Comparison of ENCODE assay signal across 22 cellular contexts in genomic region chr15:45407786-45408185, GRCh38. TPM values are rescaled to one million over a fixed set of nuclear protein-coding genes. Genes with fewer than 3 reads are reported as not detected.
A peak's percentile ranks its signal among the peaks of the same experiment; 100 is the strongest.
DNase-seq lines count a peak whose midpoint lies in the region; ATAC-seq, FAIRE-seq and TF ChIP-seq lines count a peak whose summit lies in the region.
"Had no signal": no experiment of that assay in that cellular context is flagged by ENCODE, and none has a peak within 500 bp of the region (broad histone marks: within the 10 kb centered on the region; RNA-seq: fewer than 3 reads in every experiment).

No MANE protein-coding gene starts in this region.

- H4K91ac ChIP-seq in IMR-90 (ENCODE audit: insufficient read depth, low read depth, low read length), result no peak overlapping the region

- no peak overlapping the region for H3K18ac ChIP-seq in IMR-90 (ENCODE audit: low read depth, low read length)

- TF ChIP-seq RAD21 in A549 (conservative IDR thresholded peaks at IDR 0.05 in 1 of 2, IDR thresholded peaks at IDR 0.05 in 1 of 2), result no peak
- TF ChIP-seq RAD21 in IMR-90 (IDR thresholded peaks at IDR 0.05; ENCODE audit: low read length), result no peak
- TF ChIP-seq RAD21 in K562 (CRISPR knock-in tag; conservative IDR thresholded peaks at IDR 0.05 in 1 of 2, IDR thresholded peaks at IDR 0.05 in 1 of 2), result no peak

- no peak overlapping the region for H4K5ac ChIP-seq in IMR-90 (ENCODE audit: low read depth, low read length)

- DNase-seq in A549 (ENCODE audit: low read depth in 1 of 2, low spot score in 1 of 2) (no peak), IMR-90 (no peak), K562 (ENCODE audit: extremely low read depth in 1 of 4, low spot score in 3 of 4) (no peak), uterus (no peak), putamen (ENCODE audit: low spot score) (no peak)
- no peak for DNase-seq in stimulated activated effector memory CD8-positive, alpha-beta T cell treated with anti-CD3 and anti-CD28 coated beads, Interleukin-12 subunit alpha, Interleukin-12 subunit beta, amount 100 ng/mL, for 72 hours (ENCODE audit: low spot score in 2 of 2)
- DNase-seq in activated naive CD4-positive, alpha-beta T cell treated with anti-CD3 and anti-CD28 coated beads for 36 hours, result no peak
- DNase-seq: 8988T; AML-193; Caco-2; Calu3; CD4-positive, alpha-beta T cell; CD8-positive, alpha-beta T cell; DMS79 treated with DMSO at 0.1 percent for 48 hours; GF-D8 had no signal

- peaks cover 19% of the 10 kb centered on the region for H3K4me1 Mint-ChIP-seq in stimulated activated effector memory CD8-positive, alpha-beta T cell treated with anti-CD3 and anti-CD28 coated beads, Interleukin-12 subunit alpha, Interleukin-12 subunit beta, amount 100 ng/mL, for 72 hours
- H3K4me1 Mint-ChIP-seq in activated naive CD4-positive, alpha-beta T cell treated with anti-CD3 and anti-CD28 coated beads for 36 hours (ENCODE audit: low read depth), result peaks cover 31% of the 10 kb centered on the region

- CTCF ChIA-PET in A549 (lab: Yijun Ruan, JAX), result interaction anchor here (0.6 to 1.1 kb wide), 2 partner anchors 203 to 383 kb away, joined by 3 to 4 read pairs; no protein-coding TSS in a partner anchor
- CTCF ChIA-PET in IMR-90 (lab: Yijun Ruan, JAX), result interaction anchor here (0.9 to 1.3 kb wide), 2 partner anchors 30 to 245 kb away, joined by 4 read pairs; no protein-coding TSS in a partner anchor
- CTCF ChIA-PET in K562 (lab: Yijun Ruan, JAX; ENCODE audit: low intra/inter-chr PET ratio), result no interaction called here
- CTCF ChIA-PET in activated naive CD4-positive, alpha-beta T cell treated with anti-CD3 and anti-CD28 coated beads for 36 hours (lab: Charles Lee), result interaction anchor here (2.9 kb wide), 1 partner anchor 8 kb away, joined by 10 read pairs; no protein-coding TSS in a partner anchor

- peaks cover 32% of the 10 kb centered on the region for H3K79me2 ChIP-seq in K562 (ENCODE audit: control insufficient read depth, insufficient read depth, low read length)

- H3K9me3 ChIP-seq in A549 (no peaks in the 10 kb centered on the region), IMR-90 (ENCODE audit: control insufficient read depth, insufficient read depth, low read length) (no peaks in the 10 kb centered on the region), K562 (replicated peaks; ENCODE audit: control insufficient read depth, insufficient read depth, low read depth, low read length) (no peaks in the 10 kb centered on the region), uterus (no peaks in the 10 kb centered on the region)
- H3K9me3 ChIP-seq: BLaER1 treated with 17β-estradiol and CSF1 and Interleukin-3, amounts not matched to agents 10 nM and 100 nM; Caco-2 had no signal

- no peak overlapping the region for H2AK5ac ChIP-seq in IMR-90 (ENCODE audit: low read depth, low read length)

- no peak overlapping the region for H3K4ac ChIP-seq in IMR-90 (ENCODE audit: low read depth, low read length)

- H2BK120ac ChIP-seq in IMR-90 (ENCODE audit: low read depth, low read length), result no peak overlapping the region

- in situ Hi-C loops in IMR-90 (cut with MboI; ENCODE audit: low sequenced_read_pairs) (no loop called here), K562 (cut with MboI) (no loop called here)

- no peak overlapping the region for H2AFZ ChIP-seq in IMR-90 (replicated peaks; ENCODE audit: low read length, poor library complexity)
- H2AFZ ChIP-seq in K562 (ENCODE audit: low read depth, low read length), result no peak overlapping the region

- POLR2A ChIA-PET in A549 (lab: Yijun Ruan, JAX), result no interaction called here
- POLR2A ChIA-PET in IMR-90 (lab: Charles Lee; ENCODE audit: unreplicated experiment), result no interaction called here
- POLR2A ChIA-PET in K562 (lab: Yijun Ruan, JAX), result no interaction called here

- H3K14ac ChIP-seq in IMR-90 (replicated peaks; ENCODE audit: low read depth, low read length), result no peak overlapping the region

- no peak for FAIRE-seq in A549 (lab: Jason Lieb, UNC)
- no peak for FAIRE-seq in K562 (lab: Jason Lieb, UNC)
- FAIRE-seq: A204.1, D721Med, G401.6, GM19239 had no signal

- WGBS in A549 (ENCODE audit: missing lambda C conversion rate), result 90% methylated on average over 1 of the region's 1 CpG
- no CpG with 5 or more reads among the region's 1 CpG for WGBS in IMR-90 (ENCODE audit: extremely low coverage in 2 of 2, insufficient read length in 1 of 2), 2 experiments
- WGBS in K562 (ENCODE audit: insufficient coverage, low coverage, missing lambda C conversion rate), result 67% methylated on average over 1 of the region's 1 CpG

- H3K4me1 ChIP-seq in A549 (peaks cover 8% of the 10 kb centered on the region; the same call in 1 of the 3 replicates), IMR-90 (ENCODE audit: control insufficient read depth, insufficient read depth, low read length) (no peaks in the 10 kb centered on the region), K562 (replicated peaks in 1 of 2; ENCODE audit: control insufficient read depth in 2 of 2, insufficient read depth in 2 of 2, low read length in 2 of 2) (peaks cover 7 to 9% of the 10 kb centered on the region in 2 experiments; a peak in 1 of 5 replicates), uterus (peaks cover 0 to 5% of the 10 kb centered on the region in 2 donors)
- H3K4me1 ChIP-seq: Caco-2 had no signal

- H3K27ac ChIP-seq in A549, result no peak overlapping the region
- H3K27ac ChIP-seq in IMR-90 (ENCODE audit: insufficient read depth, low read length), result no peak overlapping the region
- H3K27ac ChIP-seq in K562 (ENCODE audit: extremely low read depth, low read depth, low read length), result no peak overlapping the region
- no peak overlapping the region for H3K27ac ChIP-seq in uterus
- H3K27ac ChIP-seq: BLaER1 treated with 17β-estradiol and CSF1 and Interleukin-3, amounts not matched to agents 10 nM and 100 nM; C4-2B had no signal

- no peaks in the 10 kb centered on the region for H3K27me3 Mint-ChIP-seq in activated naive CD4-positive, alpha-beta T cell treated with anti-CD3 and anti-CD28 coated beads for 36 hours (ENCODE audit: low read depth)
- H3K27me3 Mint-ChIP-seq: B cell; CD4-positive, alpha-beta T cell had no signal

- peaks cover 5% of the 10 kb centered on the region; the same call in 1 of the 2 replicates for H3K9me1 ChIP-seq in IMR-90 (ENCODE audit: insufficient read depth, low read length)
- H3K9me1 ChIP-seq in K562 (ENCODE audit: control insufficient read depth, insufficient read depth, low read length), result no peaks in the 10 kb centered on the region

- intact Hi-C loops in IMR-90 (cut with micrococcal nuclease), result no loop called here
- intact Hi-C loops in K562 (cut with micrococcal nuclease), result no loop called here
- intact Hi-C loops in uterus (cut with DNase I; ENCODE audit: low total_unique reads), result no loop called here
- intact Hi-C loops in activated naive CD4-positive, alpha-beta T cell treated with anti-CD3 and anti-CD28 coated beads for 36 hours (cut with micrococcal nuclease), result loop anchor here (10.0 kb wide), 1 partner anchor 1583 kb away; the partner anchor contains the start of genes MFAP1 and WDR76

- no peak overlapping the region for H2BK5ac ChIP-seq in IMR-90 (ENCODE audit: low read depth, low read length, poor library complexity, severe bottlenecking)

- no peak for TF ChIP-seq CTCF in A549 (IDR thresholded peaks at IDR 0.05)
- no peak for TF ChIP-seq CTCF in IMR-90 (conservative IDR thresholded peaks at IDR 0.05; ENCODE audit: low read depth, low read length)
- no peak for TF ChIP-seq CTCF in K562 (IDR thresholded peaks at IDR 0.05 in 2 of 3, conservative IDR thresholded peaks at IDR 0.05 in 1 of 3; ENCODE audit: insufficient read depth in 2 of 3, low read depth in 1 of 3, low read length in 3 of 3)
- TF ChIP-seq CTCF in uterus (IDR thresholded peaks at IDR 0.05), result no peak

- peaks cover 23% of the 10 kb centered on the region for H4K20me1 ChIP-seq in IMR-90 (ENCODE audit: insufficient read depth, low read length)
- H4K20me1 ChIP-seq in K562 (replicated peaks; ENCODE audit: control insufficient read depth, insufficient read depth, low read length), result no peaks in the 10 kb centered on the region

- dilution Hi-C loops in IMR-90 (cut with HindIII; ENCODE audit: low sequenced_read_pairs, unreplicated experiment), result no loop called here

- no peak overlapping the region for H3K56ac ChIP-seq in IMR-90 (ENCODE audit: extremely low read depth, insufficient read depth, low read length)

- ATAC-seq in A549 (no peak), IMR-90 (ENCODE audit: low read depth) (no peak), K562 (no peak)
- ATAC-seq in stimulated activated effector memory CD8-positive, alpha-beta T cell treated with anti-CD3 and anti-CD28 coated beads, Interleukin-12 subunit alpha, Interleukin-12 subunit beta, amount 100 ng/mL, for 72 hours, result no peak
- ATAC-seq: CD8-positive, alpha-beta T cell had no signal

- no peaks in the 10 kb centered on the region for H3K9me3 Mint-ChIP-seq in stimulated activated effector memory CD8-positive, alpha-beta T cell treated with anti-CD3 and anti-CD28 coated beads, Interleukin-12 subunit alpha, Interleukin-12 subunit beta, amount 100 ng/mL, for 72 hours
- H3K9me3 Mint-ChIP-seq in activated naive CD4-positive, alpha-beta T cell treated with anti-CD3 and anti-CD28 coated beads for 36 hours, result no peaks in the 10 kb centered on the region
- H3K9me3 Mint-ChIP-seq: CD4-positive, alpha-beta T cell; CD8-positive, alpha-beta T cell had no signal

- H3K27ac Mint-ChIP-seq in stimulated activated effector memory CD8-positive, alpha-beta T cell treated with anti-CD3 and anti-CD28 coated beads, Interleukin-12 subunit alpha, Interleukin-12 subunit beta, amount 100 ng/mL, for 72 hours, result peak overlapping the region; percentile 89
- H3K27ac Mint-ChIP-seq in activated naive CD4-positive, alpha-beta T cell treated with anti-CD3 and anti-CD28 coated beads for 36 hours, result no peak overlapping the region
- H3K27ac Mint-ChIP-seq: B cell; CD4-positive, alpha-beta T cell; CD8-positive, alpha-beta T cell had no signal

- peaks cover 87% of the 10 kb centered on the region for H3K36me3 Mint-ChIP-seq in stimulated activated effector memory CD8-positive, alpha-beta T cell treated with anti-CD3 and anti-CD28 coated beads, Interleukin-12 subunit alpha, Interleukin-12 subunit beta, amount 100 ng/mL, for 72 hours
- H3K36me3 Mint-ChIP-seq in activated naive CD4-positive, alpha-beta T cell treated with anti-CD3 and anti-CD28 coated beads for 36 hours (ENCODE audit: low read depth), result peaks cover 36% of the 10 kb centered on the region

- H3K27me3 ChIP-seq in IMR-90 (ENCODE audit: control insufficient read depth, insufficient read depth, low read length), result no peaks in the 10 kb centered on the region
- no peaks in the 10 kb centered on the region for H3K27me3 ChIP-seq in K562 (ENCODE audit: control insufficient read depth in 2 of 2, insufficient read depth in 2 of 2, low read length in 2 of 2)
- H3K27me3 ChIP-seq in uterus, result no peaks in the 10 kb centered on the region
- H3K27me3 ChIP-seq: BLaER1 treated with 17β-estradiol and CSF1 and Interleukin-3, amounts not matched to agents 10 nM and 100 nM had no signal

- H3K23ac ChIP-seq in IMR-90 (ENCODE audit: low read depth, low read length), result no peak overlapping the region

- BruUV-seq in IMR-90 (replicated peaks; lab: Mats Ljungman, UMichigan) (no TSS peak), K562 (replicated peaks; lab: Mats Ljungman, UMichigan) (no TSS peak)

- H3K79me1 ChIP-seq in IMR-90 (ENCODE audit: low read depth in 1 of 2, low read length in 2 of 2), result peaks cover 5 to 31% of the 10 kb centered on the region in 2 experiments; a peak in 3 of 4 replicates

- H3K36me3 ChIP-seq in IMR-90 (ENCODE audit: control insufficient read depth, insufficient read depth, low read length) (peaks cover 33% of the 10 kb centered on the region), K562 (ENCODE audit: control insufficient read depth, insufficient read depth, low read length) (peaks cover 68% of the 10 kb centered on the region), uterus (no peaks in the 10 kb centered on the region)

- H2BK20ac ChIP-seq in IMR-90 (ENCODE audit: low read depth, low read length), result no peak overlapping the region

- TF ChIP-seq EP300 in A549 (IDR thresholded peaks at IDR 0.05), result no peak
- no peak for TF ChIP-seq EP300 in K562 (IDR thresholded peaks at IDR 0.05; ENCODE audit: low read length)

- no peak overlapping the region for H3K9ac ChIP-seq in IMR-90 (ENCODE audit: low read depth, low read length)
- H3K9ac ChIP-seq in K562 (ENCODE audit: insufficient read depth in 1 of 2, low read depth in 2 of 2, low read length in 2 of 2), result no peak overlapping the region

- no peak overlapping the region for H4K8ac ChIP-seq in IMR-90 (ENCODE audit: low read depth in 2 of 2, low read length in 2 of 2)

- H3K4me2 ChIP-seq in A549, result no peak overlapping the region
- no peak overlapping the region for H3K4me2 ChIP-seq in IMR-90 (ENCODE audit: low read depth, low read length)
- no peak overlapping the region for H3K4me2 ChIP-seq in K562 (ENCODE audit: insufficient read depth, low read length)
- H3K4me2 ChIP-seq: BLaER1 treated with 17β-estradiol and CSF1 and Interleukin-3, amounts not matched to agents 10 nM and 100 nM had no signal

- no peak overlapping the region for H2AK9ac ChIP-seq in IMR-90 (replicated peaks; ENCODE audit: low read depth, low read length, poor library complexity)

- H3K4me3 ChIP-seq in A549 (no peak overlapping the region), IMR-90 (ENCODE audit: insufficient read depth, low read depth, low read length) (no peak overlapping the region), K562 (no peak overlapping the region), uterus (no peak overlapping the region)
- H3K4me3 ChIP-seq: BLaER1 treated with 17β-estradiol and CSF1 and Interleukin-3, amounts not matched to agents 10 nM and 100 nM had no signal

- no peak overlapping the region for H2BK15ac ChIP-seq in IMR-90 (ENCODE audit: low read depth, low read length)

- TF ChIP-seq POLR2A in A549 (IDR thresholded peaks at IDR 0.05; ENCODE audit: low read length) (no peak), IMR-90 (IDR thresholded peaks at IDR 0.05; ENCODE audit: low read depth, low read length) (no peak), K562 (conservative IDR thresholded peaks at IDR 0.05) (no peak), uterus (IDR thresholded peaks at IDR 0.05) (no peak)

- H3K4me3 Mint-ChIP-seq in stimulated activated effector memory CD8-positive, alpha-beta T cell treated with anti-CD3 and anti-CD28 coated beads, Interleukin-12 subunit alpha, Interleukin-12 subunit beta, amount 100 ng/mL, for 72 hours, result no peak overlapping the region
- no peak overlapping the region for H3K4me3 Mint-ChIP-seq in activated naive CD4-positive, alpha-beta T cell treated with anti-CD3 and anti-CD28 coated beads for 36 hours
- H3K4me3 Mint-ChIP-seq: B cell; CD4-positive, alpha-beta T cell; CD8-positive, alpha-beta T cell had no signal

RNA-seq across cellular contexts. Expression of gene GATM, which starts 29.4 kb away (rescaled TPM):
- polyA plus RNA-seq in A549 (2011; rRNA removed) (6.5 and 8.5 TPM in 2 replicates), A549 (2017; fragmentation: RNase III; extraction: RNeasy Plus Mini Kit Qiagen cat#74134 plus additional on column Dnase treatment) (3.4 to 4.0 TPM (median 3.7 TPM) in 3 replicates), IMR-90 (2012; rRNA removed) (0.10 and 0.14 TPM in 2 replicates), K562 (2011; rRNA removed) (0.65 and 0.81 TPM in 2 replicates), K562 (2014; fragmentation: Illumina TruSeq; extraction: Trizol) (0.26 and 0.45 TPM in 2 replicates), K562 (2014; fragmentation: Nextera tagmentation; extraction: Ambion mirVana) (under 1 TPM; 0.25 to 0.45 TPM), K562 (2014; rRNA removed) (0.11 and 1.3 TPM in 2 replicates)
- polyA plus RNA-seq in A549 (2012; cell fraction: cytosol; rRNA removed), result 3.3 and 3.5 TPM in 2 replicates
- polyA plus RNA-seq in A549 (2012; cell fraction: nucleus; rRNA removed), result 1.9 and 2.7 TPM in 2 replicates
- 5.6 and 9.2 TPM in 2 replicates for polyA minus RNA-seq in A549 (2011; rRNA and poly(A)+ RNA removed)
- total RNA-seq in IMR-90 (2012; rRNA removed) (0.18 and 0.28 TPM in 2 replicates), K562 (2014; rRNA removed) (0.20 and 0.95 TPM in 2 replicates), K562 (2014; rRNA removed; fragmentation: Illumina TruSeq; extraction: Trizol) (1.1 TPM in 2 replicates), K562 (2015; rRNA removed; fragmentation: Illumina TruSeq; extraction: Trizol) (0.79 and 0.80 TPM in 2 replicates), K562 (2021) (0.58 and 0.89 TPM in 2 replicates), uterus (10 to 100 TPM; 19.2 to 27.1 (median 23.6) TPM)
- polyA plus RNA-seq in IMR-90 (2012; cell fraction: cytosol; rRNA removed), result 0.04 TPM in 1 of 2 replicates, not detected in the other
- 0.08 and 0.16 TPM in 2 replicates for polyA plus RNA-seq in IMR-90 (2012; cell fraction: nucleus; rRNA removed; ENCODE audit: low replicate concordance)
- total RNA-seq in K562 (2011; cell fraction: chromatin; rRNA removed; ENCODE audit: low replicate concordance), result 0.93 and 1.3 TPM in 2 replicates
- total RNA-seq in K562 (2011; cell fraction: nucleolus; rRNA removed), result 1.2 and 2.1 TPM in 2 replicates
- total RNA-seq in K562 (2011; cell fraction: nucleoplasm; rRNA removed), result 1.6 and 2.5 TPM in 2 replicates
- 0.19 and 0.63 TPM in 2 replicates for polyA plus RNA-seq in K562 (2011; cell fraction: cytosol; rRNA removed)
- polyA plus RNA-seq in K562 (2011; cell fraction: nucleus; rRNA removed), result 0.81 and 1.2 TPM in 2 replicates
- 0.44 and 0.48 TPM in 2 replicates for polyA plus RNA-seq in K562 (2012)
- polyA minus RNA-seq in K562 (2011; rRNA and poly(A)+ RNA removed), result 0.77 and 0.78 TPM in 2 replicates
- polyA minus RNA-seq in K562 (2011; cell fraction: cytosol; rRNA and poly(A)+ RNA removed), result not detected in 2 replicates
- polyA minus RNA-seq in K562 (2011; cell fraction: nucleus; rRNA and poly(A)+ RNA removed), result 1.3 and 3.4 TPM in 2 replicates
- total RNA-seq in activated naive CD4-positive, alpha-beta T cell treated with anti-CD3 and anti-CD28 coated beads for 36 hours, result 1 to 10 TPM in 1 of 2 experiments, under 1 TPM in 1; 0.91 to 1.2 TPM

Comparison
In these comparisons a context has a peak if more than half of its experiments do, and no peak if none do; other contexts are left out.
1. RNA of gene GATM, which starts 29.4 kb away (total RNA-seq): 19.2 to 27.1 TPM in uterus; 0.91 to 1.2 TPM in activated naive CD4-positive, alpha-beta T cell treated with anti-CD3 and anti-CD28 coated beads for 36 hours, 0.20 to 2.5 TPM in K562 and 0.18 to 0.28 TPM in IMR-90; every median in the first group is over 4 times any median in the second.
2. Of the 35 proteins assayed by ChIP-seq in both K562 and A549: peak only in K562: none; only in A549: none; in both: MAFK; in neither: 34.